8 cellular contexts compared by ENCODE assay signal in genomic region chr3:11060500-11061251, GRCh38.
DNase-seq lines count a peak whose midpoint lies in the region; ATAC-seq and TF ChIP-seq lines count a peak whose summit lies in the region.

No MANE protein-coding gene starts in this region.

- peaks cover 0 to 5% (median 1%) of the 10 kb centered on the region in 4 donors for H3K4me1 Mint-ChIP-seq in CD4-positive, CD25-positive, alpha-beta regulatory T cell
- peaks cover 4% of the 10 kb centered on the region for H3K4me1 Mint-ChIP-seq in activated T-helper 17 cell treated with anti-CD3 and anti-CD28 coated beads, Interleukin-2, amount 50 U/mL, for 72 hours
- H3K4me1 Mint-ChIP-seq in type B pancreatic cell (ENCODE audit: unreplicated experiment), result no peaks in the 10 kb centered on the region

- H3K27me3 ChIP-seq in CD4-positive, CD25-positive, alpha-beta regulatory T cell (ENCODE audit: control insufficient read depth, insufficient read depth, low read length), result no peaks in the 10 kb centered on the region
- H3K27me3 ChIP-seq in HCT116 (ENCODE audit: insufficient read depth, low read length), result peaks cover 5% of the 10 kb centered on the region; the same call in 1 of the 2 replicates

- no peak for TF ChIP-seq POLR2A in HCT116 (IDR thresholded peaks at IDR 0.05; ENCODE audit: borderline replicate concordance, extremely low read depth, insufficient read depth, insufficient read length)

- H2AFZ ChIP-seq in HCT116 (ENCODE audit: low read depth, low read length, poor library complexity, severe bottlenecking), result peak overlapping the region; percentile 80
- H2AFZ ChIP-seq in OCI-LY7 (ENCODE audit: low read length), result no peak overlapping the region

- H3K36me3 ChIP-seq in CD4-positive, CD25-positive, alpha-beta regulatory T cell (ENCODE audit: control insufficient read depth, insufficient read depth, low read length), result no peaks in the 10 kb centered on the region
- H3K36me3 ChIP-seq in HCT116 (ENCODE audit: control insufficient read depth in 1 of 2, insufficient read depth in 2 of 2, low read length in 2 of 2), result no peaks in the 10 kb centered on the region
- H3K36me3 ChIP-seq in OCI-LY7 (ENCODE audit: insufficient read depth, low read length), result no peaks in the 10 kb centered on the region

- peak in 1 of 2 donors; percentile 31 for ATAC-seq in CD4-positive, CD25-positive, alpha-beta regulatory T cell (ENCODE audit: low read depth in 2 of 2)
- ATAC-seq in HCT116 (peak; percentile 87), HG02588 (IDR thresholded peaks at IDR 0.05; ENCODE audit: unreplicated experiment) (no peak)
- ATAC-seq in activated T-helper 17 cell treated with anti-CD3 and anti-CD28 coated beads, Interleukin-2, amount 50 U/mL, for 72 hours (replicated peaks), result peak; percentile 48

- H3K9me3 ChIP-seq in CD4-positive, CD25-positive, alpha-beta regulatory T cell (ENCODE audit: control insufficient read depth in 2 of 2, low read length in 2 of 2), result no peaks in the 10 kb centered on the region
- peaks cover 0 to 5% of the 10 kb centered on the region in 2 experiments; a peak in 1 of 4 replicates for H3K9me3 ChIP-seq in HCT116 (ENCODE audit: control insufficient read depth in 1 of 2, insufficient read depth in 1 of 2, low read depth in 1 of 2, low read length in 2 of 2)
- no peaks in the 10 kb centered on the region for H3K9me3 ChIP-seq in OCI-LY7 (ENCODE audit: low read length)

- no TSS peak for BruUV-seq in HCT116 (replicated peaks; lab: Mats Ljungman, UMichigan)
- no TSS peak for BruUV-seq in OCI-LY7 (replicated peaks; lab: Mats Ljungman, UMichigan)

- H3K27ac ChIP-seq in CD4-positive, CD25-positive, alpha-beta regulatory T cell (ENCODE audit: insufficient read depth, low read length, poor library complexity, severe bottlenecking), result no peak overlapping the region
- H3K27ac ChIP-seq in HCT116 (ENCODE audit: low read depth, low read length), result no peak overlapping the region; the same call in 1 of the 2 replicates
- no peak overlapping the region for H3K27ac ChIP-seq in OCI-LY7 (ENCODE audit: low read depth, low read length, poor library complexity, severe bottlenecking)

- TF ChIP-seq CTCF in HCT116 (IDR thresholded peaks at IDR 0.05 in 2 of 3, conservative IDR thresholded peaks at IDR 0.05 in 1 of 3; ENCODE audit: borderline replicate concordance in 1 of 3, insufficient read depth in 1 of 3, low read depth in 2 of 3, low read length in 2 of 3) (peak; percentile 84 to 91 (median 84)), OCI-LY7 (conservative IDR thresholded peaks at IDR 0.05; ENCODE audit: low read length) (peak; percentile 71), type B pancreatic cell (conservative IDR thresholded peaks at IDR 0.05) (peak; percentile 97)

- H3K4me3 ChIP-seq in CD4-positive, CD25-positive, alpha-beta regulatory T cell (ENCODE audit: low read depth, low read length), result no peak overlapping the region
- peak overlapping the region in 1 of 2 experiments; percentile 25; a peak in 2 of 4 replicates for H3K4me3 ChIP-seq in HCT116 (replicated peaks in 1 of 2; ENCODE audit: low read depth in 1 of 2, low read length in 2 of 2)
- no peak overlapping the region for H3K4me3 ChIP-seq in OCI-LY7 (ENCODE audit: low read depth, low read length, poor library complexity, severe bottlenecking)

- no peaks in the 10 kb centered on the region for H3K4me1 ChIP-seq in CD4-positive, CD25-positive, alpha-beta regulatory T cell (ENCODE audit: control insufficient read depth, insufficient read depth, low read length, poor library complexity, severe bottlenecking)
- peaks cover 3 to 10% of the 10 kb centered on the region in 2 experiments; a peak in 2 of 4 replicates for H3K4me1 ChIP-seq in HCT116 (ENCODE audit: control insufficient read depth in 1 of 2, insufficient read depth in 2 of 2, low read length in 2 of 2)
- H3K4me1 ChIP-seq in OCI-LY7 (ENCODE audit: insufficient read depth, low read length, poor library complexity, severe bottlenecking), result no peaks in the 10 kb centered on the region

- RAD21 ChIA-PET in HCT116 (lab: Charles Lee; ENCODE audit: low non-redundant PET in 1 of 2, low total read pairs in 2 of 2, uncharacterized antibody in 2 of 2, unreplicated experiment in 2 of 2), result interaction anchor here (0.6 to 2.5 kb wide), 9 partner anchors 36 to 303 kb away, joined by 3 to 11 read pairs (median 5); no protein-coding TSS in a partner anchor

- intact Hi-C loops in HCT116 (cut with micrococcal nuclease) (loop anchor here (1.0 to 5.0 kb wide), 4 partner anchors 95 to 592 kb away; no protein-coding TSS in a partner anchor), OCI-LY7 (cut with micrococcal nuclease; ENCODE audit: unreplicated experiment) (no loop called here)

- H3K36me3 Mint-ChIP-seq in CD4-positive, CD25-positive, alpha-beta regulatory T cell, result no peaks in the 10 kb centered on the region
- no peaks in the 10 kb centered on the region for H3K36me3 Mint-ChIP-seq in activated T-helper 17 cell treated with anti-CD3 and anti-CD28 coated beads, Interleukin-2, amount 50 U/mL, for 72 hours (ENCODE audit: low read depth)
- H3K36me3 Mint-ChIP-seq in type B pancreatic cell, result no peaks in the 10 kb centered on the region

- no peaks in the 10 kb centered on the region for H4K20me1 ChIP-seq in HCT116 (ENCODE audit: insufficient read depth)
- H4K20me1 ChIP-seq in OCI-LY7 (ENCODE audit: insufficient read depth, low read length), result no peaks in the 10 kb centered on the region

- peak overlapping the region; percentile 75 for H3K4me2 ChIP-seq in HCT116 (ENCODE audit: low read length)
- no peak overlapping the region for H3K4me2 ChIP-seq in OCI-LY7 (ENCODE audit: low read length)

- H3K79me2 ChIP-seq in HCT116 (ENCODE audit: insufficient read depth, low read length), result no peaks in the 10 kb centered on the region
- H3K79me2 ChIP-seq in OCI-LY7 (ENCODE audit: insufficient read depth, low read depth, low read length), result no peaks in the 10 kb centered on the region

- peak in 2 of 3 donors; percentile 8 to 43 for DNase-seq in CD4-positive, CD25-positive, alpha-beta regulatory T cell
- DNase-seq in HCT116 (ENCODE audit: low read depth, low spot score) (peak; percentile 50), OCI-LY7 (ENCODE audit: low spot score) (peak; percentile 2), glomerular visceral epithelial cell (ENCODE audit: extremely low spot score) (peak; percentile 71), occipital lobe (lab: John Stamatoyannopoulos, UW) (peak; percentile 43), type B pancreatic cell (ENCODE audit: extremely low spot score, unreplicated experiment) (peak; percentile 82)

- no peak overlapping the region for H3K27ac Mint-ChIP-seq in CD4-positive, CD25-positive, alpha-beta regulatory T cell
- H3K27ac Mint-ChIP-seq in activated T-helper 17 cell treated with anti-CD3 and anti-CD28 coated beads, Interleukin-2, amount 50 U/mL, for 72 hours, result no peak overlapping the region
- no peak overlapping the region for H3K27ac Mint-ChIP-seq in type B pancreatic cell

- POLR2A ChIA-PET in HCT116 (lab: Charles Lee) (interaction anchor here (0.9 kb wide), 1 partner anchor 275 kb away, joined by 3 read pairs; no protein-coding TSS in a partner anchor), OCI-LY7 (lab: Charles Lee) (interaction anchor here (0.5 kb wide), 1 partner anchor 283 kb away, joined by 3 read pairs; no protein-coding TSS in a partner anchor)

- CTCF ChIA-PET in HCT116 (lab: Charles Lee), result interaction anchor here (0.7 to 3.5 kb wide), 27 partner anchors 10 to 310 kb away, joined by 3 to 47 read pairs (median 4); partner anchors contain the start of gene HRH1
- CTCF ChIA-PET in OCI-LY7 (lab: Charles Lee; ENCODE audit: unreplicated experiment), result no interaction called here

- H3K4me3 Mint-ChIP-seq in CD4-positive, CD25-positive, alpha-beta regulatory T cell, result no peak overlapping the region
- H3K4me3 Mint-ChIP-seq in activated T-helper 17 cell treated with anti-CD3 and anti-CD28 coated beads, Interleukin-2, amount 50 U/mL, for 72 hours, result no peak overlapping the region
- peak overlapping the region; percentile 81 for H3K4me3 Mint-ChIP-seq in type B pancreatic cell

- TF ChIP-seq RAD21 in HCT116 (IDR thresholded peaks at IDR 0.05; ENCODE audit: low read depth), result peak; percentile 98

- peaks cover 17% of the 10 kb centered on the region for H3K27me3 Mint-ChIP-seq in CD4-positive, CD25-positive, alpha-beta regulatory T cell
- peaks cover 25% of the 10 kb centered on the region for H3K27me3 Mint-ChIP-seq in activated T-helper 17 cell treated with anti-CD3 and anti-CD28 coated beads, Interleukin-2, amount 50 U/mL, for 72 hours
- peaks cover 48% of the 10 kb centered on the region for H3K27me3 Mint-ChIP-seq in type B pancreatic cell

- no peaks in the 10 kb centered on the region for H3K9me2 ChIP-seq in HCT116 (ENCODE audit: insufficient read depth)
- H3K9me2 ChIP-seq in OCI-LY7 (ENCODE audit: insufficient read depth, low read length), result no peaks in the 10 kb centered on the region

- H3K9ac ChIP-seq in HCT116 (ENCODE audit: low read length), result no peak overlapping the region

- peaks cover 0 to 5% (median 0%) of the 10 kb centered on the region in 7 donors for H3K9me3 Mint-ChIP-seq in CD4-positive, CD25-positive, alpha-beta regulatory T cell
- H3K9me3 Mint-ChIP-seq in activated T-helper 17 cell treated with anti-CD3 and anti-CD28 coated beads, Interleukin-2, amount 50 U/mL, for 72 hours, result peaks cover 4% of the 10 kb centered on the region
- H3K9me3 Mint-ChIP-seq in type B pancreatic cell, result peaks cover 4% of the 10 kb centered on the region

TF ChIP-seq in HCT116, 20 proteins besides CTCF, POLR2A, EP300 and RAD21:
- 0 out of 2 replicates have a peak, but pooled peaks have one; percentile 27 for TF ChIP-seq POLR2AphosphoS5 (IDR thresholded peaks at IDR 0.05; ENCODE audit: low read depth, low read length)
- TF ChIP-seq YY1 (IDR thresholded peaks at IDR 0.05; ENCODE audit: extremely low read depth, insufficient replicate concordance, low read depth, low read length), result no peak

Comparison
In these comparisons a context has a peak if more than half of its experiments do, and no peak if none do; other contexts are left out.
1. DNase-seq: peak in every context shown above with its lines; median percentile 82 in type B pancreatic cell; 71 in glomerular visceral epithelial cell; 50 in HCT116; 43 in occipital lobe; 26 in CD4-positive, CD25-positive, alpha-beta regulatory T cell; 2 in OCI-LY7.